ENCODE assay signal across 8 cellular contexts in the genomic region with DNA sequence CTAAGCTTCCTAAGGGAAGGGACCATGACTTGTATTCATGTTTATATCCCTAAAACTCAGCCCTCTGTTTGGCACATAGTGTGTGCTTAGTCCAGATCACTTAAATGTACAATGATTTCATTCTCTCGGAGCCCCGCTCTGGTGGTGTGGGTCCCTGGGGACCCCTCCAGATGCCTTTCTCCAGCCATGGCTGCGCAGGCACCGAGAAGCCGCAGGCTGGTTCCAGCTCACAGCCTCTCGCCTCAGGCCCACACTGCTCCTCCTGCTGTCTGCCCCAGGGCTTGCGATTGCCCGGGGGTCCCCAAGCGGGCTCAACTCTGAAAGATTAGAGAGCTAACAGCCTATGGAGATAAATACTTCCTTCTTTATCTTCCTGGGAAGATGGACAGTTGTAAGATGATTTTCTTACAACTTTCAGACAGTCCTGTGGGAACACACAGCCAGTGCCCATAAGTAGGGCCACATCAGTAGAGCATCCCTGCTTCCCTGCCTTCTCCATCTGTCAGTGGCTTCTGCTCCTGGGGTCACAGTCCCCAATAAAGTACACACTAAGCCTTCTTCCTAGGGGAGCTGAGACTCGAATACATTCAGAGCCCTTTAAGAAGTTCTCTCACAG.
DNase-seq lines count a peak whose midpoint lies in the region; ATAC-seq and TF ChIP-seq lines count a peak whose summit lies in the region.

No MANE protein-coding gene starts in this region.

- H2AFZ ChIP-seq in GM23338 (no peak overlapping the region), SK-N-SH (ENCODE audit: low read depth) (no peak overlapping the region)

- H3K27ac ChIP-seq in GM23338 (ENCODE audit: low read depth) (no peak overlapping the region), SK-N-SH (ENCODE audit: low read depth in 2 of 2, low read length in 1 of 2) (peak overlapping the region; percentile 80 to 100)

- H3K4me2 ChIP-seq in GM23338, result peak overlapping the region; percentile 74
- peak overlapping the region; percentile 72 for H3K4me2 ChIP-seq in SK-N-SH

- peak; percentile 55 for DNase-seq in GM10266 (ENCODE audit: extremely low spot score)
- DNase-seq in GM23338 (ENCODE audit: low spot score), result peak; percentile 34
- DNase-seq in SK-N-SH, result no peak
- DNase-seq in fibroblast of gingiva (ENCODE audit: low read depth), result peak; percentile 28
- DNase-seq in sciatic nerve (ENCODE audit: low spot score), result no peak
- DNase-seq in central memory CD4-positive, alpha-beta T cell, result no peak
- DNase-seq in SKM-1 (lab: John Stamatoyannopoulos, UW; ENCODE audit: unreplicated experiment), result no peak

- CTCF ChIA-PET in SK-N-SH (lab: Yijun Ruan, JAX), result interaction anchor here (1.8 to 2.1 kb wide), 2 partner anchors 18 to 77 kb away, joined by 5 to 6 read pairs; no protein-coding TSS in a partner anchor

- H3K4me1 ChIP-seq in GM23338 (ENCODE audit: insufficient read depth), result peaks cover 11% of the 10 kb centered on the region
- H3K4me1 ChIP-seq in SK-N-SH (ENCODE audit: control insufficient read depth in 1 of 2, insufficient read depth in 2 of 2, low read depth in 1 of 2, low read length in 1 of 2), result peaks cover 2 to 38% of the 10 kb centered on the region in 2 experiments; a peak in 3 of 4 replicates

- no peaks in the 10 kb centered on the region for H3K36me3 ChIP-seq in GM23338 (ENCODE audit: insufficient read depth)
- H3K36me3 ChIP-seq in SK-N-SH (replicated peaks in 1 of 2; ENCODE audit: control insufficient read depth in 1 of 2, insufficient read depth in 2 of 2, low read length in 1 of 2), result peaks cover 0 to 3% of the 10 kb centered on the region in 2 experiments

- no peaks in the 10 kb centered on the region for H3K9me3 ChIP-seq in SK-N-SH

- H3K4me3 Mint-ChIP-seq in GM23338, result peak overlapping the region; percentile 61; the same call in 1 of the 3 replicates

- H3K9me3 Mint-ChIP-seq in GM23338, result no peaks in the 10 kb centered on the region

- peaks cover 17% of the 10 kb centered on the region for H4K20me1 ChIP-seq in GM23338 (replicated peaks; ENCODE audit: insufficient read depth)
- no peaks in the 10 kb centered on the region for H4K20me1 ChIP-seq in SK-N-SH (ENCODE audit: insufficient read depth)

- TF ChIP-seq RAD21 in SK-N-SH (IDR thresholded peaks at IDR 0.05; ENCODE audit: low read length), result no peak

- peak; percentile 39 for ATAC-seq in GM23338
- ATAC-seq in sciatic nerve, result peak; percentile 59
- ATAC-seq in GM18520 (IDR thresholded peaks at IDR 0.05; ENCODE audit: unreplicated experiment), result no peak

- peak overlapping the region; percentile 77 for H3K9ac ChIP-seq in SK-N-SH

- WGBS in SK-N-SH (ENCODE audit: low lambda C conversion rate), result 67% methylated on average over 6 of the region's 10 CpGs

- H3K27me3 Mint-ChIP-seq in GM23338 (ENCODE audit: insufficient read depth, low read depth, poor library complexity), result peaks cover 14% of the 10 kb centered on the region

- TF ChIP-seq EP300 in SK-N-SH (IDR thresholded peaks at IDR 0.05; ENCODE audit: borderline replicate concordance in 1 of 2, low read depth in 1 of 2, low read length in 1 of 2), result no peak

- TF ChIP-seq CTCF in GM10266 (IDR thresholded peaks at IDR 0.05; ENCODE audit: control insufficient read depth, insufficient read depth, low read depth, missing control alignments), result peak; percentile 40
- peak; percentile 33 to 35; a peak in 2 of 4 replicates for TF ChIP-seq CTCF in GM23338 (conservative IDR thresholded peaks at IDR 0.05; ENCODE audit: low read depth in 2 of 2)
- peak; percentile 35 for TF ChIP-seq CTCF in SK-N-SH (IDR thresholded peaks at IDR 0.05)

- H3K4me1 Mint-ChIP-seq in GM23338, result peaks cover 20% of the 10 kb centered on the region

- 0 out of 2 replicates have a peak overlapping the region, but pooled peaks have one; percentile 4 for H3K27ac Mint-ChIP-seq in GM23338

- H3F3A ChIP-seq in GM23338 (replicated peaks; ENCODE audit: low read depth) (peaks cover 8% of the 10 kb centered on the region), SK-N-SH (replicated peaks; ENCODE audit: insufficient read depth) (peaks cover 58% of the 10 kb centered on the region)

- POLR2A ChIA-PET in SK-N-SH (lab: Yijun Ruan, JAX), result no interaction called here

- H3K4me3 ChIP-seq in GM23338 (peak overlapping the region; percentile 37; the same call in 1 of the 2 replicates), SK-N-SH (ENCODE audit: low read depth in 2 of 2, low read length in 1 of 2) (no peak overlapping the region)

- H3K9me2 ChIP-seq in GM23338 (ENCODE audit: insufficient read depth) (no peaks in the 10 kb centered on the region), SK-N-SH (no peaks in the 10 kb centered on the region)

- intact Hi-C loops in sciatic nerve (cut with DNase I), result no loop called here

- H3K27me3 ChIP-seq in GM23338 (ENCODE audit: insufficient read depth), result peaks cover 20% of the 10 kb centered on the region
- H3K27me3 ChIP-seq in SK-N-SH (ENCODE audit: insufficient read depth), result no peaks in the 10 kb centered on the region

- no peaks in the 10 kb centered on the region; the same call in 2 of the 3 replicates for H3K36me3 Mint-ChIP-seq in GM23338 (ENCODE audit: low read depth)

- no peaks in the 10 kb centered on the region for H3K79me2 ChIP-seq in GM23338 (replicated peaks; ENCODE audit: insufficient read depth)
- H3K79me2 ChIP-seq in SK-N-SH (ENCODE audit: insufficient read depth), result 0 out of 2 replicates have a peak, but pooled peaks cover 5% of the 10 kb centered on the region

TF ChIP-seq in GM23338, 12 proteins besides CTCF, POLR2A, EP300 and RAD21:
- no peak for TF ChIP-seq STAT1 (IDR thresholded peaks at IDR 0.05; ENCODE audit: unreplicated experiment)
- no peak for TF ChIP-seq EZH2 (IDR thresholded peaks at IDR 0.05; ENCODE audit: low read depth, unreplicated experiment)
- no peak for TF ChIP-seq CREB1 (CRISPR knock-in tag; IDR thresholded peaks at IDR 0.05; ENCODE audit: low read depth)

TF ChIP-seq in SK-N-SH, 30 proteins besides CTCF, POLR2A, EP300 and RAD21:
- TF ChIP-seq TEAD4 (IDR thresholded peaks at IDR 0.05; ENCODE audit: borderline replicate concordance, insufficient read depth), result no peak
- TF ChIP-seq EZH2phosphoT487 (IDR thresholded peaks at IDR 0.05; ENCODE audit: borderline replicate concordance, low read depth), result no peak
- TF ChIP-seq, protein P1, sequence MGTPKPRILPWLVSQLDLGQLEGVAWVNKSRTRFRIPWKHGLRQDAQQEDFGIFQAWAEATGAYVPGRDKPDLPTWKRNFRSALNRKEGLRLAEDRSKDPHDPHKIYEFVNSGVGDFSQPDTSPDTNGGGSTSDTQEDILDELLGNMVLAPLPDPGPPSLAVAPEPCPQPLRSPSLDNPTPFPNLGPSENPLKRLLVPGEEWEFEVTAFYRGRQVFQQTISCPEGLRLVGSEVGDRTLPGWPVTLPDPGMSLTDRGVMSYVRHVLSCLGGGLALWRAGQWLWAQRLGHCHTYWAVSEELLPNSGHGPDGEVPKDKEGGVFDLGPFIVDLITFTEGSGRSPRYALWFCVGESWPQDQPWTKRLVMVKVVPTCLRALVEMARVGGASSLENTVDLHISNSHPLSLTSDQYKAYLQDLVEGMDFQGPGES (IDR thresholded peaks at IDR 0.05; ENCODE audit: low read depth, low read length), result no peak
- TF ChIP-seq RXRA (IDR thresholded peaks at IDR 0.05; ENCODE audit: borderline replicate concordance, low read depth), result no peak
- no peak for TF ChIP-seq GABPA (IDR thresholded peaks at IDR 0.05; ENCODE audit: low read depth)
- TF ChIP-seq, protein P2, sequence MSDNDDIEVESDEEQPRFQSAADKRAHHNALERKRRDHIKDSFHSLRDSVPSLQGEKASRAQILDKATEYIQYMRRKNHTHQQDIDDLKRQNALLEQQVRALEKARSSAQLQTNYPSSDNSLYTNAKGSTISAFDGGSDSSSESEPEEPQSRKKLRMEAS (IDR thresholded peaks at IDR 0.05; ENCODE audit: low read depth), result no peak

Comparison
In these comparisons a context has a peak if more than half of its experiments do, and no peak if none do; other contexts are left out.
1. DNase-seq: peak in GM10266 (single experiment), GM23338 (single experiment) and fibroblast of gingiva (single experiment); none in SK-N-SH (single experiment), sciatic nerve (single experiment), central memory CD4-positive, alpha-beta T cell (single experiment) and SKM-1 (single experiment).
2. Peak in every context shown above with its lines, with median percentiles within 50 percentile points of each other: CTCF ChIP-seq.